In genomic region chr12:4269279-4269991, GRCh38 we compare ENCODE assay signal across 8 cellular contexts. TPM values are rescaled to one million over a fixed set of nuclear protein-coding genes. Genes with fewer than 3 reads are reported as not detected.
A peak's percentile ranks its signal among the peaks of the same experiment; 100 is the strongest.
DNase-seq lines count a peak whose midpoint lies in the region; ATAC-seq, FAIRE-seq and TF ChIP-seq lines count a peak whose summit lies in the region.

No MANE protein-coding gene starts in this region.

- H3K27me3 ChIP-seq in stomach smooth muscle (ENCODE audit: control insufficient read depth in 1 of 2, insufficient read depth in 2 of 2, low read length in 2 of 2), result no peaks in the 10 kb centered on the region

- DNase-seq in AG04449 (ENCODE audit: low read depth, low spot score), result no peak
- peak; percentile 37 for DNase-seq in NOMO-1 treated with DMSO at 0.1 percent for 48 hours (lab: John Stamatoyannopoulos, UW; ENCODE audit: unreplicated experiment)
- peak; percentile 81 to 89 for DNase-seq in activated T-helper 1 cell treated with anti-CD3 and anti-CD28 coated beads, Interleukin-2, amount 50 U/mL, for 16 hours (ENCODE audit: low read depth in 1 of 2, low spot score in 1 of 2)
- peak; percentile 69 to 72 for DNase-seq in frontal cortex (ENCODE audit: low spot score in 2 of 2)
- DNase-seq in nucleus accumbens (lab: John Stamatoyannopoulos, UW), result peak in 41 of 56 donors; percentile 32 to 86 (median 60)
- DNase-seq in NCI-H1048 (lab: John Stamatoyannopoulos, UW), result no peak

- no peak for FAIRE-seq in frontal cortex (lab: Jason Lieb, UNC)

- POLR2A ChIA-PET in AG04449 (lab: Yijun Ruan, JAX), result no interaction called here

- CTCF ChIA-PET in AG04449 (lab: Yijun Ruan, JAX), result interaction anchor here (1.1 to 3.6 kb wide), 4 partner anchors 8 to 384 kb away, joined by 3 to 31 read pairs (median 3); no protein-coding TSS in a partner anchor

- H3K4me3 ChIP-seq in AG04449 (ENCODE audit: low read depth, low read length) (peak overlapping the region; percentile 15; the same call in 1 of the 2 replicates), stomach smooth muscle (ENCODE audit: low read length in 2 of 2) (peak overlapping the region; percentile 64 to 79)

- ATAC-seq in GM19397 (IDR thresholded peaks at IDR 0.05; ENCODE audit: unreplicated experiment), result peak; percentile 43

- H3K9ac ChIP-seq in stomach smooth muscle (ENCODE audit: low read length in 2 of 2), result peak overlapping the region; percentile 60 to 81

- TF ChIP-seq CTCF in AG04449 (IDR thresholded peaks at IDR 0.05; ENCODE audit: insufficient read depth, low read length, missing control alignments), result no peak

- no peaks in the 10 kb centered on the region for H3K36me3 ChIP-seq in stomach smooth muscle (ENCODE audit: control insufficient read depth in 2 of 2, insufficient read depth in 2 of 2, low read length in 2 of 2)

- H3K4me1 ChIP-seq in stomach smooth muscle (ENCODE audit: control insufficient read depth, insufficient read depth, low read length), result peaks cover 41% of the 10 kb centered on the region

- H3K27ac ChIP-seq in stomach smooth muscle (ENCODE audit: low read length), result peak overlapping the region; percentile 76

- no peaks in the 10 kb centered on the region for H3K9me3 ChIP-seq in stomach smooth muscle (ENCODE audit: control insufficient read depth in 2 of 2, low read length in 2 of 2)

RNA-seq across cellular contexts. Expression of gene CCND2, which starts 4.1 kb away (rescaled TPM):
- 161 TPM for total RNA-seq in frontal cortex

RNA-seq across cellular contexts. Expression of gene TIGAR, which starts 51.6 kb away (rescaled TPM):
- total RNA-seq in frontal cortex, result 4.1 TPM

Comparison
In these comparisons a context has a peak if more than half of its experiments do, and no peak if none do; other contexts are left out.
1. DNase-seq: peak in NOMO-1 treated with DMSO at 0.1 percent for 48 hours (single experiment), activated T-helper 1 cell treated with anti-CD3 and anti-CD28 coated beads, Interleukin-2, amount 50 U/mL, for 16 hours (2 of 2), frontal cortex (2 of 2) and nucleus accumbens (41 of 56); none in AG04449 (single experiment) and NCI-H1048 (single experiment).